12 cellular contexts compared by ENCODE assay signal in the genomic region with DNA sequence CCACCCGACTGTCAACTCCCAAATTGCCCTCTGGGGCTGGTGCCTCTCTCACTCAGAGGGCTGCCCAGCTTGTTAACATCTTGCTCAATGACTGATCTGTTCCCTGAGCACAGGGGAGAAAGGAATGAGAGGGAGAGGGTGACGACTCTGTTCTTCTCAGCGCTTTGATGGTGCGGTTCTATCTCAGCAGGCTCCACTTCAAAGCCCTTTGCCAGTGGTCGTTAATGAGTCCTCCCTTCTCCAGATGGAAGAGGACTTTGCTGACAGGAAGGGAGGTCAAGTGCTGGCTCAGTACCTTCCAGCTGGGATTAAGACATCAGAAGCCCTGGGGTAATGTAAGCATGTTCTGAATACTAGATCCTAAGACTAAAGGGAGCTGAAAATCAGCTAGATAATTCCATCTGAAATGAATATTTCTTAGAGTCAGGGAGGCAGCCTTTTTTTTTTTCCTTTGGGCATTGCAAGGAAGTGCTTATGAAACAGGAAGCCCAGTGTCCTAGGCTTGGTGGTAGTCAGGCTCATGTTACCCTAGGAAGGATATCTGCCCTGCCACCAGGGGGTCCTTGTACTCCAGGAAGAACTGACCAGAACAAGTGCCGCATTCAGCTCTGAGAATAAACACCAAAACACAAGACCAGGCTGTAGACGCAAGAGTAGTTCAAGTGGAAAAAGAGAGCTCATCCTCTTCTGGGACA. TPM values are rescaled to one million over a fixed set of nuclear protein-coding genes. Genes with fewer than 3 reads are reported as not detected.
A peak's percentile ranks its signal among the peaks of the same experiment; 100 is the strongest.
DNase-seq lines count a peak whose midpoint lies in the region; ATAC-seq and TF ChIP-seq lines count a peak whose summit lies in the region.
"Had no signal": no experiment of that assay in that cellular context is flagged by ENCODE, and none has a peak within 500 bp of the region (broad histone marks: within the 10 kb centered on the region; RNA-seq: fewer than 3 reads in every experiment).

No MANE protein-coding gene starts in this region.

- H3K4me3 Mint-ChIP-seq in activated CD4-positive, alpha-beta memory T cell treated with anti-CD3 and anti-CD28 coated beads, Interleukin-2, amount 10 ng/mL, durations not matched to agents 7 days and 5 days, result no peak overlapping the region
- H3K4me3 Mint-ChIP-seq: CD8-positive, alpha-beta memory T cell; effector memory CD8-positive, alpha-beta T cell had no signal

- H3K9me3 ChIP-seq in BLaER1 (no peaks in the 10 kb centered on the region), HCT116 (ENCODE audit: control insufficient read depth in 1 of 2, insufficient read depth in 1 of 2, low read depth in 1 of 2, low read length in 2 of 2) (no peaks in the 10 kb centered on the region), mesodermal cell (ENCODE audit: control insufficient read depth, low read length) (no peaks in the 10 kb centered on the region), mucosa of descending colon (no peaks in the 10 kb centered on the region)
- H3K9me3 ChIP-seq: adrenal gland had no signal

- H3K79me2 ChIP-seq in HCT116 (ENCODE audit: insufficient read depth, low read length), result no peaks in the 10 kb centered on the region

- no peak overlapping the region for H3K9ac ChIP-seq in BLaER1
- H3K9ac ChIP-seq in HCT116 (ENCODE audit: low read length), result no peak overlapping the region

- BruUV-seq in HCT116 (replicated peaks; lab: Mats Ljungman, UMichigan), result no TSS peak

- H3K4me3 ChIP-seq in BLaER1 (no peak overlapping the region), HCT116 (replicated peaks in 1 of 2; ENCODE audit: low read depth in 1 of 2, low read length in 2 of 2) (no peak overlapping the region), mesodermal cell (ENCODE audit: extremely low read depth, insufficient read depth, low read length, poor library complexity, severe bottlenecking) (no peak overlapping the region), mucosa of descending colon (no peak overlapping the region)
- H3K4me3 ChIP-seq: adrenal gland had no signal

- peaks cover 59% of the 10 kb centered on the region for H3K27me3 Mint-ChIP-seq in activated CD4-positive, alpha-beta memory T cell treated with anti-CD3 and anti-CD28 coated beads, Interleukin-2, amount 10 ng/mL, durations not matched to agents 7 days and 5 days

- H3K4me1 ChIP-seq in BLaER1 (peaks cover 21% of the 10 kb centered on the region), HCT116 (ENCODE audit: control insufficient read depth in 1 of 2, insufficient read depth in 2 of 2, low read length in 2 of 2) (peaks cover 0 to 3% of the 10 kb centered on the region in 2 experiments; a peak in 3 of 4 replicates), mesodermal cell (ENCODE audit: control insufficient read depth, insufficient read depth, low read length, poor library complexity, severe bottlenecking) (peaks cover 24% of the 10 kb centered on the region), mucosa of descending colon (ENCODE audit: low read depth) (peaks cover 3% of the 10 kb centered on the region)
- H3K4me1 ChIP-seq: adrenal gland had no signal

- no peak overlapping the region for H3K27ac Mint-ChIP-seq in activated CD4-positive, alpha-beta memory T cell treated with anti-CD3 and anti-CD28 coated beads, Interleukin-2, amount 10 ng/mL, durations not matched to agents 7 days and 5 days
- H3K27ac Mint-ChIP-seq: effector memory CD8-positive, alpha-beta T cell had no signal

- H3K4me2 ChIP-seq in BLaER1 (peak overlapping the region; percentile 6; the same call in 1 of the 2 replicates), HCT116 (ENCODE audit: low read length) (no peak overlapping the region)

- 43 to 77% methylated on average over 3 to 7 of the region's 7 CpGs for WGBS in mesodermal cell (ENCODE audit: insufficient coverage in 2 of 2), 2 experiments

- H3K36me3 ChIP-seq in BLaER1 (no peaks in the 10 kb centered on the region), HCT116 (ENCODE audit: control insufficient read depth in 1 of 2, insufficient read depth in 2 of 2, low read length in 2 of 2) (no peaks in the 10 kb centered on the region), mesodermal cell (ENCODE audit: control insufficient read depth, insufficient read depth, low read length) (no peaks in the 10 kb centered on the region), mucosa of descending colon (ENCODE audit: low read depth) (no peaks in the 10 kb centered on the region)
- H3K36me3 ChIP-seq: adrenal gland had no signal

- H4K20me1 ChIP-seq in BLaER1 (no peaks in the 10 kb centered on the region), HCT116 (ENCODE audit: insufficient read depth) (no peaks in the 10 kb centered on the region)

- no peaks in the 10 kb centered on the region for H3K36me3 Mint-ChIP-seq in activated CD4-positive, alpha-beta memory T cell treated with anti-CD3 and anti-CD28 coated beads, Interleukin-2, amount 10 ng/mL, durations not matched to agents 7 days and 5 days (ENCODE audit: low read depth)
- H3K36me3 Mint-ChIP-seq: CD8-positive, alpha-beta memory T cell had no signal

- no peak overlapping the region for H2AFZ ChIP-seq in HCT116 (ENCODE audit: low read depth, low read length, poor library complexity, severe bottlenecking)

- intact Hi-C loops in HCT116 (cut with micrococcal nuclease) (no loop called here), mucosa of descending colon (cut with DNase I, micrococcal nuclease) (loop anchor here in 1 of 2 donors (10.0 kb wide), 1 partner anchor 139 kb away; no protein-coding TSS in a partner anchor)

- CTCF ChIA-PET in HCT116 (lab: Charles Lee), result interaction anchor here (0.8 to 1.6 kb wide), 7 partner anchors 8 to 356 kb away, joined by 3 to 7 read pairs (median 4); no protein-coding TSS in a partner anchor
- CTCF ChIA-PET in activated CD4-positive, alpha-beta memory T cell treated with anti-CD3 and anti-CD28 coated beads, Interleukin-2, amount 10 ng/mL, durations not matched to agents 7 days and 5 days (lab: Charles Lee), result interaction anchor here (0.5 to 16.4 kb wide), 7 partner anchors 9 to 564 kb away, joined by 3 to 512 read pairs (median 3); no protein-coding TSS in a partner anchor

- peak; percentile 24; the same call in 1 of the 2 replicates for TF ChIP-seq RAD21 in HCT116 (IDR thresholded peaks at IDR 0.05; ENCODE audit: low read depth)

- TF ChIP-seq POLR2A in HCT116 (IDR thresholded peaks at IDR 0.05; ENCODE audit: borderline replicate concordance, extremely low read depth, insufficient read depth, insufficient read length) (no peak), GM18505 (IDR thresholded peaks at IDR 0.05; ENCODE audit: borderline replicate concordance, extremely low read depth, insufficient read depth, insufficient read length) (no peak)

- TF ChIP-seq CTCF in HCT116 (IDR thresholded peaks at IDR 0.05 in 2 of 3, conservative IDR thresholded peaks at IDR 0.05 in 1 of 3; ENCODE audit: borderline replicate concordance in 1 of 3, insufficient read depth in 1 of 3, low read depth in 2 of 3, low read length in 2 of 3) (peak in 2 of 3 experiments; percentile 17 to 29; a peak in 2 of 6 replicates), mucosa of descending colon (IDR thresholded peaks at IDR 0.05) (no peak)

- ATAC-seq in HCT116 (no peak), GM18505 (IDR thresholded peaks at IDR 0.05; ENCODE audit: unreplicated experiment) (no peak), mucosa of descending colon (no peak), HG03135 (IDR thresholded peaks at IDR 0.05; ENCODE audit: unreplicated experiment) (no peak)
- ATAC-seq: effector memory CD8-positive, alpha-beta T cell had no signal

- peaks cover 3% of the 10 kb centered on the region for H3K4me1 Mint-ChIP-seq in activated CD4-positive, alpha-beta memory T cell treated with anti-CD3 and anti-CD28 coated beads, Interleukin-2, amount 10 ng/mL, durations not matched to agents 7 days and 5 days

- no peak overlapping the region for H3K27ac ChIP-seq in BLaER1
- H3K27ac ChIP-seq in HCT116 (ENCODE audit: low read depth, low read length), result no peak overlapping the region
- H3K27ac ChIP-seq in mesodermal cell (ENCODE audit: low read depth, low read length, severe bottlenecking), result peak overlapping the region; percentile 59
- H3K27ac ChIP-seq: adrenal gland had no signal

- no peaks in the 10 kb centered on the region for H3K9me2 ChIP-seq in HCT116 (ENCODE audit: insufficient read depth)

- peaks cover 12% of the 10 kb centered on the region for H3K27me3 ChIP-seq in BLaER1
- H3K27me3 ChIP-seq in HCT116 (ENCODE audit: insufficient read depth, low read length), result peaks cover 9% of the 10 kb centered on the region; the same call in 1 of the 2 replicates
- H3K27me3 ChIP-seq: adrenal gland had no signal

- POLR2A ChIA-PET in HCT116 (lab: Charles Lee), result interaction anchor here (0.8 kb wide), 1 partner anchor 14 kb away, joined by 3 read pairs; no protein-coding TSS in a partner anchor
- POLR2A ChIA-PET in activated CD4-positive, alpha-beta memory T cell treated with anti-CD3 and anti-CD28 coated beads, Interleukin-2, amount 10 ng/mL, durations not matched to agents 7 days and 5 days (lab: Charles Lee), result interaction anchor here (0.6 kb wide), 1 partner anchor 15 kb away, joined by 3 read pairs; no protein-coding TSS in a partner anchor

- RAD21 ChIA-PET in HCT116 (lab: Charles Lee; ENCODE audit: low non-redundant PET in 1 of 2, low total read pairs in 2 of 2, uncharacterized antibody in 2 of 2, unreplicated experiment in 2 of 2), result no interaction called here

- DNase-seq in HCT116 (ENCODE audit: low read depth, low spot score), result no peak
- DNase-seq in SW480 (ENCODE audit: low spot score), result peak; percentile 30
- no peak for DNase-seq in activated CD4-positive, alpha-beta memory T cell treated with anti-CD3 and anti-CD28 coated beads, Interleukin-2, amount 10 ng/mL, durations not matched to agents 7 days and 5 days
- DNase-seq in mucosa of descending colon, result no peak
- DNase-seq: adrenal gland; CD8-positive, alpha-beta memory T cell; effector memory CD8-positive, alpha-beta T cell; T1000 had no signal

- H3K9me3 Mint-ChIP-seq in activated CD4-positive, alpha-beta memory T cell treated with anti-CD3 and anti-CD28 coated beads, Interleukin-2, amount 10 ng/mL, durations not matched to agents 7 days and 5 days, result no peaks in the 10 kb centered on the region
- H3K9me3 Mint-ChIP-seq: CD8-positive, alpha-beta memory T cell; effector memory CD8-positive, alpha-beta T cell had no signal

TF ChIP-seq in HCT116, 20 proteins besides CTCF, POLR2A, EP300 and RAD21 (continues in another document):
- no peak for TF ChIP-seq CEBPB (IDR thresholded peaks at IDR 0.05; ENCODE audit: low read depth)

RNA-seq across cellular contexts. Expression of a gene that starts 4.7 kb away (rescaled TPM):
- total RNA-seq in HCT116 (2021; ENCODE audit: unreplicated experiment) (not detected), mucosa of descending colon (10 to 100 TPM; 26.6 to 45.7 (median 33.3) TPM)
- polyA plus RNA-seq in HCT116 (2012), result not detected in 2 replicates
- 16.6 TPM for polyA plus RNA-seq in mesodermal cell (2013, experiment 1 of 2)
- 18.2 TPM for polyA plus RNA-seq in mesodermal cell (2013, experiment 2 of 2)
- total RNA-seq in activated CD4-positive, alpha-beta memory T cell treated with anti-CD3 and anti-CD28 coated beads, Interleukin-2, amount 10 ng/mL, durations not matched to agents 7 days and 5 days, result under 1 TPM; 0.23 to 0.45 TPM
- polyA plus RNA-seq: CD8-positive, alpha-beta memory T cell had no signal

RNA-seq across cellular contexts. Expression of a gene that starts 40.9 kb away (rescaled TPM):
- total RNA-seq in HCT116 (2021; ENCODE audit: unreplicated experiment) (24.2 TPM), mucosa of descending colon (100 to 1,000 TPM in 1 of 3 donors, 10 to 100 TPM in 2; 65.7 to 406 (median 69.1) TPM)
- 19.0 and 20.9 TPM in 2 replicates for polyA plus RNA-seq in HCT116 (2012)
- 55.1 TPM for polyA plus RNA-seq in mesodermal cell (2013, experiment 1 of 2)
- 43.4 TPM for polyA plus RNA-seq in mesodermal cell (2013, experiment 2 of 2)
- 100 to 1,000 TPM; 116 TPM for total RNA-seq in activated CD4-positive, alpha-beta memory T cell treated with anti-CD3 and anti-CD28 coated beads, Interleukin-2, amount 10 ng/mL, durations not matched to agents 7 days and 5 days

Comparison
In these comparisons a context has a peak if more than half of its experiments do, and no peak if none do; other contexts are left out.
1. RNA of a gene that starts 4.7 kb away (total RNA-seq): 26.6 to 45.7 TPM in mucosa of descending colon; 0.23 to 0.45 TPM in activated CD4-positive, alpha-beta memory T cell treated with anti-CD3 and anti-CD28 coated beads, Interleukin-2, amount 10 ng/mL, durations not matched to agents 7 days and 5 days and not detected in HCT116 (single experiment); every median in the first group is over 10 times any median in the second.